In the genomic region with DNA sequence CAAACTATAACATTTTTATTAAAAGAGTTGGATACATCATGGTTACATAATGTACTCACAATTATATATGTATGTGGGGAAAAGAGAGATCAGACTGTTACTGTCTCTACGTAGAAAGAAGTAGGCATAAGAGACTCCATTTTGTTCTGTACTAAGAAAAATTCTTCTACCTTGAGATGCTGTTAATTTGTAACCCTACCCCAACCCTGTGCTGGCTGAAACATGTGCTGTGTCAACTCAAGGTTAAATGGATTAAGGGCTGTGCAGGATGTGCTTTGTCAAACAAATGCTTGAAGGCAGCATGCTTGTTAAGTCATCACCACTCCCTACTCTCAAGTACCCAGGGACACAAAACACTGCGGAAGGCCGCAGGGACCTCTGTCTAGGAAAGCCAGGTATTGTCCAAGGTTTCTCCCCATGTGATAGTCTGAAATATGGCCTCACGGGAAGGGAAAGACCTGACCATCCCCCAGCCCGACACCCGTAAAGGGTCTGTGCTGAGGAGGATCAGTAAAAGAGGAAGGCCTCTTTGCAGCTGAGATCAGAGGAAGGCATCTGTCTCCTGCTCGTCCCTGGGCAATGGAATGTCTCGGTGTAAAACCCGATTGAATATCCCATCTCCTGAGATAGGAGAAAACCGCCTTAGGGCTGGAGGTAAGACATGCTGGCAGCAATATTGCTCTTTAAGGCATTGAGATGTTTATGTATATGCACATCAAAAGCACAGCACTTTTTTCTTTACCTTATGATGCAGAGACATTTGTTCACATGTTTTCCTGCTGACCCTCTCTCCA, we compare ENCODE assay signal across 1 cellular context.
TF ChIP-seq lines count a peak whose summit lies in the region.
"Not testable (repeated sequence)": the region's sequence is repeated elsewhere in the genome, so short reads cannot be mapped to it uniquely, and the experiment has no call there.

No MANE protein-coding gene starts in this region.

TF ChIP-seq in HepG2, 621 proteins besides CTCF, POLR2A, EP300 and RAD21 (continued from another document and continues in another):
- TF ChIP-seq SIX1 (CRISPR knock-in tag; IDR thresholded peaks at IDR 0.05; ENCODE audit: borderline replicate concordance) (peak; percentile 74; the same call in 1 of the 2 replicates), ZMYM4 (CRISPR knock-in tag; IDR thresholded peaks at IDR 0.05) (peak; percentile 65), FOXP1 (CRISPR knock-in tag; IDR thresholded peaks at IDR 0.05) (peak; percentile 58; the same call in 1 of the 2 replicates), SALL1 (CRISPR knock-in tag; IDR thresholded peaks at IDR 0.05) (peak; percentile 45), MYC (CRISPR knock-in tag; IDR thresholded peaks at IDR 0.05; ENCODE audit: borderline replicate concordance) (peak; percentile 44; the same call in 1 of the 2 replicates), KLF16 (CRISPR knock-in tag; IDR thresholded peaks at IDR 0.05) (0 out of 4 replicates have a peak, but pooled peaks of 1 of the 2 experiments have one; percentile 21), RCOR2 (CRISPR knock-in tag; IDR thresholded peaks at IDR 0.05) (0 out of 2 replicates have a peak, but pooled peaks have one; percentile 24), SAP130 (CRISPR knock-in tag; IDR thresholded peaks at IDR 0.05; ENCODE audit: low read depth) (peak; percentile 80), ATF1 (CRISPR knock-in tag; IDR thresholded peaks at IDR 0.05) (0 out of 2 replicates have a peak, but pooled peaks have one; percentile 31), HDAC1 (CRISPR knock-in tag; IDR thresholded peaks at IDR 0.05) (peak; percentile 61), FOXJ3 (CRISPR knock-in tag; IDR thresholded peaks at IDR 0.05; ENCODE audit: borderline replicate concordance) (0 out of 2 replicates have a peak, but pooled peaks have one; percentile 47), GABPA (CRISPR knock-in tag; IDR thresholded peaks at IDR 0.05; ENCODE audit: low read depth) (0 out of 2 replicates have a peak, but pooled peaks have one; percentile 17), STAG1 (CRISPR knock-in tag; IDR thresholded peaks at IDR 0.05) (0 out of 2 replicates have a peak, but pooled peaks have one; percentile 10), SOX5 (CRISPR knock-in tag; IDR thresholded peaks at IDR 0.05; ENCODE audit: borderline replicate concordance) (peak; percentile 83), KAT8 (CRISPR knock-in tag; IDR thresholded peaks at IDR 0.05) (peak; percentile 43; the same call in 1 of the 2 replicates), ZNF644 (CRISPR knock-in tag; IDR thresholded peaks at IDR 0.05; ENCODE audit: low read depth) (0 out of 2 replicates have a peak, but pooled peaks have one; percentile 19), MIXL1 (CRISPR knock-in tag; IDR thresholded peaks at IDR 0.05) (peak; percentile 97), NR2F1 (CRISPR knock-in tag; IDR thresholded peaks at IDR 0.05) (peak in 1 of 2 experiments; percentile 36; a peak in 1 of 4 replicates), HDAC2 (CRISPR knock-in tag; IDR thresholded peaks at IDR 0.05) (peak; percentile 79), ZNF331 (CRISPR knock-in tag; IDR thresholded peaks at IDR 0.05) (peak; percentile 42; the same call in 1 of the 2 replicates), SP5 (CRISPR knock-in tag; IDR thresholded peaks at IDR 0.05; ENCODE audit: borderline replicate concordance, low read depth) (peak; percentile 47; the same call in 1 of the 2 replicates), HNF4A (CRISPR knock-in tag; IDR thresholded peaks at IDR 0.05) (peak; percentile 43; the same call in 1 of the 2 replicates), ZSCAN21 (CRISPR knock-in tag; IDR thresholded peaks at IDR 0.05; ENCODE audit: borderline replicate concordance) (0 out of 2 replicates have a peak, but pooled peaks have one; percentile 36), MED1 (CRISPR knock-in tag; IDR thresholded peaks at IDR 0.05) (peak; percentile 63)
- not testable (repeated sequence) for TF ChIP-seq FOXP1 (IDR thresholded peaks at IDR 0.05); GABPA (IDR thresholded peaks at IDR 0.05; ENCODE audit: low read depth, low read length)
- TF ChIP-seq, protein P1, sequence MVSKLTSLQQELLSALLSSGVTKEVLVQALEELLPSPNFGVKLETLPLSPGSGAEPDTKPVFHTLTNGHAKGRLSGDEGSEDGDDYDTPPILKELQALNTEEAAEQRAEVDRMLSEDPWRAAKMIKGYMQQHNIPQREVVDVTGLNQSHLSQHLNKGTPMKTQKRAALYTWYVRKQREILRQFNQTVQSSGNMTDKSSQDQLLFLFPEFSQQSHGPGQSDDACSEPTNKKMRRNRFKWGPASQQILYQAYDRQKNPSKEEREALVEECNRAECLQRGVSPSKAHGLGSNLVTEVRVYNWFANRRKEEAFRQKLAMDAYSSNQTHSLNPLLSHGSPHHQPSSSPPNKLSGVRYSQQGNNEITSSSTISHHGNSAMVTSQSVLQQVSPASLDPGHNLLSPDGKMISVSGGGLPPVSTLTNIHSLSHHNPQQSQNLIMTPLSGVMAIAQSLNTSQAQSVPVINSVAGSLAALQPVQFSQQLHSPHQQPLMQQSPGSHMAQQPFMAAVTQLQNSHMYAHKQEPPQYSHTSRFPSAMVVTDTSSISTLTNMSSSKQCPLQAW (CRISPR knock-in tag; IDR thresholded peaks at IDR 0.05), result peak; percentile 64
- TF ChIP-seq, protein P2, sequence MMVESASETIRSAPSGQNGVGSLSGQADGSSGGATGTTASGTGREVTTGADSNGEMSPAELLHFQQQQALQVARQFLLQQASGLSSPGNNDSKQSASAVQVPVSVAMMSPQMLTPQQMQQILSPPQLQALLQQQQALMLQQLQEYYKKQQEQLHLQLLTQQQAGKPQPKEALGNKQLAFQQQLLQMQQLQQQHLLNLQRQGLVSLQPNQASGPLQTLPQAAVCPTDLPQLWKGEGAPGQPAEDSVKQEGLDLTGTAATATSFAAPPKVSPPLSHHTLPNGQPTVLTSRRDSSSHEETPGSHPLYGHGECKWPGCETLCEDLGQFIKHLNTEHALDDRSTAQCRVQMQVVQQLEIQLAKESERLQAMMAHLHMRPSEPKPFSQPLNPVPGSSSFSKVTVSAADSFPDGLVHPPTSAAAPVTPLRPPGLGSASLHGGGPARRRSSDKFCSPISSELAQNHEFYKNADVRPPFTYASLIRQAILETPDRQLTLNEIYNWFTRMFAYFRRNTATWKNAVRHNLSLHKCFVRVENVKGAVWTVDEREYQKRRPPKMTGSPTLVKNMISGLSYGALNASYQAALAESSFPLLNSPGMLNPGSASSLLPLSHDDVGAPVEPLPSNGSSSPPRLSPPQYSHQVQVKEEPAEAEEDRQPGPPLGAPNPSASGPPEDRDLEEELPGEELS (CRISPR knock-in tag; IDR thresholded peaks at IDR 0.05), result peak; percentile 80
- TF ChIP-seq, protein P3, sequence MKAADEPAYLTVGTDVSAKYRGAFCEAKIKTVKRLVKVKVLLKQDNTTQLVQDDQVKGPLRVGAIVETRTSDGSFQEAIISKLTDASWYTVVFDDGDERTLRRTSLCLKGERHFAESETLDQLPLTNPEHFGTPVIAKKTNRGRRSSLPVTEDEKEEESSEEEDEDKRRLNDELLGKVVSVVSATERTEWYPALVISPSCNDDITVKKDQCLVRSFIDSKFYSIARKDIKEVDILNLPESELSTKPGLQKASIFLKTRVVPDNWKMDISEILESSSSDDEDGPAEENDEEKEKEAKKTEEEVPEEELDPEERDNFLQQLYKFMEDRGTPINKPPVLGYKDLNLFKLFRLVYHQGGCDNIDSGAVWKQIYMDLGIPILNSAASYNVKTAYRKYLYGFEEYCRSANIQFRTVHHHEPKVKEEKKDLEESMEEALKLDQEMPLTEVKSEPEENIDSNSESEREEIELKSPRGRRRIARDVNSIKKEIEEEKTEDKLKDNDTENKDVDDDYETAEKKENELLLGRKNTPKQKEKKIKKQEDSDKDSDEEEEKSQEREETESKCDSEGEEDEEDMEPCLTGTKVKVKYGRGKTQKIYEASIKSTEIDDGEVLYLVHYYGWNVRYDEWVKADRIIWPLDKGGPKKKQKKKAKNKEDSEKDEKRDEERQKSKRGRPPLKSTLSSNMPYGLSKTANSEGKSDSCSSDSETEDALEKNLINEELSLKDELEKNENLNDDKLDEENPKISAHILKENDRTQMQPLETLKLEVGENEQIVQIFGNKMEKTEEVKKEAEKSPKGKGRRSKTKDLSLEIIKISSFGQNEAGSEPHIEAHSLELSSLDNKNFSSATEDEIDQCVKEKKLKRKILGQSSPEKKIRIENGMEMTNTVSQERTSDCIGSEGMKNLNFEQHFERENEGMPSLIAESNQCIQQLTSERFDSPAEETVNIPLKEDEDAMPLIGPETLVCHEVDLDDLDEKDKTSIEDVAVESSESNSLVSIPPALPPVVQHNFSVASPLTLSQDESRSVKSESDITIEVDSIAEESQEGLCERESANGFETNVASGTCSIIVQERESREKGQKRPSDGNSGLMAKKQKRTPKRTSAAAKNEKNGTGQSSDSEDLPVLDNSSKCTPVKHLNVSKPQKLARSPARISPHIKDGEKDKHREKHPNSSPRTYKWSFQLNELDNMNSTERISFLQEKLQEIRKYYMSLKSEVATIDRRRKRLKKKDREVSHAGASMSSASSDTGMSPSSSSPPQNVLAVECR (CRISPR knock-in tag; IDR thresholded peaks at IDR 0.05; ENCODE audit: borderline replicate concordance), result peak; percentile 30; the same call in 1 of the 2 replicates
- TF ChIP-seq, protein P4, sequence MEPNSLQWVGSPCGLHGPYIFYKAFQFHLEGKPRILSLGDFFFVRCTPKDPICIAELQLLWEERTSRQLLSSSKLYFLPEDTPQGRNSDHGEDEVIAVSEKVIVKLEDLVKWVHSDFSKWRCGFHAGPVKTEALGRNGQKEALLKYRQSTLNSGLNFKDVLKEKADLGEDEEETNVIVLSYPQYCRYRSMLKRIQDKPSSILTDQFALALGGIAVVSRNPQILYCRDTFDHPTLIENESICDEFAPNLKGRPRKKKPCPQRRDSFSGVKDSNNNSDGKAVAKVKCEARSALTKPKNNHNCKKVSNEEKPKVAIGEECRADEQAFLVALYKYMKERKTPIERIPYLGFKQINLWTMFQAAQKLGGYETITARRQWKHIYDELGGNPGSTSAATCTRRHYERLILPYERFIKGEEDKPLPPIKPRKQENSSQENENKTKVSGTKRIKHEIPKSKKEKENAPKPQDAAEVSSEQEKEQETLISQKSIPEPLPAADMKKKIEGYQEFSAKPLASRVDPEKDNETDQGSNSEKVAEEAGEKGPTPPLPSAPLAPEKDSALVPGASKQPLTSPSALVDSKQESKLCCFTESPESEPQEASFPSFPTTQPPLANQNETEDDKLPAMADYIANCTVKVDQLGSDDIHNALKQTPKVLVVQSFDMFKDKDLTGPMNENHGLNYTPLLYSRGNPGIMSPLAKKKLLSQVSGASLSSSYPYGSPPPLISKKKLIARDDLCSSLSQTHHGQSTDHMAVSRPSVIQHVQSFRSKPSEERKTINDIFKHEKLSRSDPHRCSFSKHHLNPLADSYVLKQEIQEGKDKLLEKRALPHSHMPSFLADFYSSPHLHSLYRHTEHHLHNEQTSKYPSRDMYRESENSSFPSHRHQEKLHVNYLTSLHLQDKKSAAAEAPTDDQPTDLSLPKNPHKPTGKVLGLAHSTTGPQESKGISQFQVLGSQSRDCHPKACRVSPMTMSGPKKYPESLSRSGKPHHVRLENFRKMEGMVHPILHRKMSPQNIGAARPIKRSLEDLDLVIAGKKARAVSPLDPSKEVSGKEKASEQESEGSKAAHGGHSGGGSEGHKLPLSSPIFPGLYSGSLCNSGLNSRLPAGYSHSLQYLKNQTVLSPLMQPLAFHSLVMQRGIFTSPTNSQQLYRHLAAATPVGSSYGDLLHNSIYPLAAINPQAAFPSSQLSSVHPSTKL (CRISPR knock-in tag; IDR thresholded peaks at IDR 0.05), result peak; percentile 95
- TF ChIP-seq, protein P5, sequence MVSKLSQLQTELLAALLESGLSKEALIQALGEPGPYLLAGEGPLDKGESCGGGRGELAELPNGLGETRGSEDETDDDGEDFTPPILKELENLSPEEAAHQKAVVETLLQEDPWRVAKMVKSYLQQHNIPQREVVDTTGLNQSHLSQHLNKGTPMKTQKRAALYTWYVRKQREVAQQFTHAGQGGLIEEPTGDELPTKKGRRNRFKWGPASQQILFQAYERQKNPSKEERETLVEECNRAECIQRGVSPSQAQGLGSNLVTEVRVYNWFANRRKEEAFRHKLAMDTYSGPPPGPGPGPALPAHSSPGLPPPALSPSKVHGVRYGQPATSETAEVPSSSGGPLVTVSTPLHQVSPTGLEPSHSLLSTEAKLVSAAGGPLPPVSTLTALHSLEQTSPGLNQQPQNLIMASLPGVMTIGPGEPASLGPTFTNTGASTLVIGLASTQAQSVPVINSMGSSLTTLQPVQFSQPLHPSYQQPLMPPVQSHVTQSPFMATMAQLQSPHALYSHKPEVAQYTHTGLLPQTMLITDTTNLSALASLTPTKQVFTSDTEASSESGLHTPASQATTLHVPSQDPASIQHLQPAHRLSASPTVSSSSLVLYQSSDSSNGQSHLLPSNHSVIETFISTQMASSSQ (IDR thresholded peaks at IDR 0.05; ENCODE audit: low read depth), result peak; percentile 52; the same call in 1 of the 2 replicates
- TF ChIP-seq, protein P5 (CRISPR knock-in tag; IDR thresholded peaks at IDR 0.05; ENCODE audit: borderline replicate concordance), result peak; percentile 81; the same call in 1 of the 2 replicates
- TF ChIP-seq, protein P6, sequence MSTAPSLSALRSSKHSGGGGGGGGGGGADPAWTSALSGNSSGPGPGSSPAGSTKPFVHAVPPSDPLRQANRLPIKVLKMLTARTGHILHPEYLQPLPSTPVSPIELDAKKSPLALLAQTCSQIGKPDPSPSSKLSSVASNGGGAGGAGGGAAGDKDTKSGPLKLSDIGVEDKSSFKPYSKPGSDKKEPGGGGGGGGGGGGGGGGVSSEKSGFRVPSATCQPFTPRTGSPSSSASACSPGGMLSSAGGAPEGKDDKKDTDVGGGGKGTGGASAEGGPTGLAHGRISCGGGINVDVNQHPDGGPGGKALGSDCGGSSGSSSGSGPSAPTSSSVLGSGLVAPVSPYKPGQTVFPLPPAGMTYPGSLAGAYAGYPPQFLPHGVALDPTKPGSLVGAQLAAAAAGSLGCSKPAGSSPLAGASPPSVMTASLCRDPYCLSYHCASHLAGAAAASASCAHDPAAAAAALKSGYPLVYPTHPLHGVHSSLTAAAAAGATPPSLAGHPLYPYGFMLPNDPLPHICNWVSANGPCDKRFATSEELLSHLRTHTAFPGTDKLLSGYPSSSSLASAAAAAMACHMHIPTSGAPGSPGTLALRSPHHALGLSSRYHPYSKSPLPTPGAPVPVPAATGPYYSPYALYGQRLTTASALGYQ (CRISPR knock-in tag; IDR thresholded peaks at IDR 0.05), result 0 out of 2 replicates have a peak, but pooled peaks have one; percentile 42
- TF ChIP-seq, protein P7, sequence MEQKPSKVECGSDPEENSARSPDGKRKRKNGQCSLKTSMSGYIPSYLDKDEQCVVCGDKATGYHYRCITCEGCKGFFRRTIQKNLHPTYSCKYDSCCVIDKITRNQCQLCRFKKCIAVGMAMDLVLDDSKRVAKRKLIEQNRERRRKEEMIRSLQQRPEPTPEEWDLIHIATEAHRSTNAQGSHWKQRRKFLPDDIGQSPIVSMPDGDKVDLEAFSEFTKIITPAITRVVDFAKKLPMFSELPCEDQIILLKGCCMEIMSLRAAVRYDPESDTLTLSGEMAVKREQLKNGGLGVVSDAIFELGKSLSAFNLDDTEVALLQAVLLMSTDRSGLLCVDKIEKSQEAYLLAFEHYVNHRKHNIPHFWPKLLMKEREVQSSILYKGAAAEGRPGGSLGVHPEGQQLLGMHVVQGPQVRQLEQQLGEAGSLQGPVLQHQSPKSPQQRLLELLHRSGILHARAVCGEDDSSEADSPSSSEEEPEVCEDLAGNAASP (CRISPR knock-in tag; IDR thresholded peaks at IDR 0.05; ENCODE audit: borderline replicate concordance), result peak; percentile 68; the same call in 1 of the 2 replicates
